ENCODE assay signal across 8 cellular contexts in genomic region chrX:120452131-120452530, GRCh38. TPM values are rescaled to one million over a fixed set of nuclear protein-coding genes. Genes with fewer than 3 reads are reported as not detected.
A peak's percentile ranks its signal among the peaks of the same experiment; 100 is the strongest.
DNase-seq lines count a peak whose midpoint lies in the region; ATAC-seq, FAIRE-seq and TF ChIP-seq lines count a peak whose summit lies in the region.

No MANE protein-coding gene starts in this region.

- H3K4me1 ChIP-seq in Panc1 (ENCODE audit: control insufficient read depth, insufficient read depth, low read length): no peaks in the 10 kb centered on the region

- peaks cover 10% of the 10 kb centered on the region; the same call in 1 of the 2 replicates for H3K36me3 ChIP-seq in Panc1 (ENCODE audit: control insufficient read depth, insufficient read depth, low read length)

- DNase-seq in AG08396 (ENCODE audit: low spot score) (peak; percentile 27), Panc1 (ENCODE audit: low read depth, low spot score) (no peak), fibroblast of pulmonary artery (ENCODE audit: low read depth) (peak; percentile 35), H54 (ENCODE audit: insufficient read length, low spot score) (no peak)
- DNase-seq in stimulated activated effector memory CD8-positive, alpha-beta T cell treated with anti-CD3 and anti-CD28 coated beads, Interleukin-12 subunit alpha, Interleukin-12 subunit beta, amount 100 ng/mL, for 72 hours (ENCODE audit: low spot score in 2 of 2): no peak
- no peak for DNase-seq in activated CD4-positive, alpha-beta T cell treated with anti-CD3 and anti-CD28 coated beads, Interleukin-2, amount 50 U/mL, for 4 hours
- no peak for DNase-seq in stimulated activated naive CD8-positive, alpha-beta T cell treated with anti-CD3 and anti-CD28 coated beads, Interleukin-15, Interleukin-2, amounts not matched to agents 100 U/mL and 50 U/mL, for 24 hours

- TF ChIP-seq CTCF in Panc1 (IDR thresholded peaks at IDR 0.05): peak; percentile 68
- TF ChIP-seq CTCF in fibroblast of pulmonary artery (IDR thresholded peaks at IDR 0.05; ENCODE audit: low read length, missing control alignments): peak; percentile 44

- POLR2A ChIA-PET in Panc1 (lab: Charles Lee): interaction anchor here (0.7 to 0.9 kb wide), 2 partner anchors 50 to 261 kb away, joined by 4 read pairs; no protein-coding TSS in a partner anchor

- H3K27ac ChIP-seq in Panc1 (ENCODE audit: low read length): no peak overlapping the region

- H3K4me1 Mint-ChIP-seq in stimulated activated effector memory CD8-positive, alpha-beta T cell treated with anti-CD3 and anti-CD28 coated beads, Interleukin-12 subunit alpha, Interleukin-12 subunit beta, amount 100 ng/mL, for 72 hours: peaks cover 9% of the 10 kb centered on the region

- peak overlapping the region; percentile 44 for H3K27ac Mint-ChIP-seq in stimulated activated effector memory CD8-positive, alpha-beta T cell treated with anti-CD3 and anti-CD28 coated beads, Interleukin-12 subunit alpha, Interleukin-12 subunit beta, amount 100 ng/mL, for 72 hours

- no peak for FAIRE-seq in H54 (lab: Jason Lieb, UNC)

- intact Hi-C loops in Panc1 (cut with micrococcal nuclease; ENCODE audit: unreplicated experiment): loop anchor here (5.0 to 10.0 kb wide), 2 partner anchors 70 to 137 kb away; partner anchors contain the start of gene TMEM255A

- in situ Hi-C loops in Panc1 (cut with HindIII; ENCODE audit: low pct_unique_long_range_greater_than_20kb, low sequenced_read_pairs): no loop called here

- no peak overlapping the region for H3K4me3 ChIP-seq in Panc1 (ENCODE audit: low read depth in 2 of 2, low read length in 2 of 2)
- no peak overlapping the region for H3K4me3 ChIP-seq in fibroblast of pulmonary artery (replicated peaks; ENCODE audit: low read depth, low read length)

- no TSS peak for BruUV-seq in Panc1 (replicated peaks; lab: Mats Ljungman, UMichigan)

- H3K27me3 ChIP-seq in Panc1 (ENCODE audit: control insufficient read depth, insufficient read depth, low read length): no peaks in the 10 kb centered on the region

- ATAC-seq in GM18870 (IDR thresholded peaks at IDR 0.05; ENCODE audit: unreplicated experiment) (peak; percentile 46), Panc1 (peak; percentile 70; the same call in 1 of the 2 replicates)
- no peak for ATAC-seq in stimulated activated effector memory CD8-positive, alpha-beta T cell treated with anti-CD3 and anti-CD28 coated beads, Interleukin-12 subunit alpha, Interleukin-12 subunit beta, amount 100 ng/mL, for 72 hours
- no peak for ATAC-seq in stimulated activated naive CD8-positive, alpha-beta T cell treated with anti-CD3 and anti-CD28 coated beads, Interleukin-15, Interleukin-2, amounts not matched to agents 100 U/mL and 50 U/mL, for 24 hours

- no peak for TF ChIP-seq POLR2A in H54 (IDR thresholded peaks at IDR 0.05; ENCODE audit: low read depth, low read length)

- H3K9me3 Mint-ChIP-seq in stimulated activated effector memory CD8-positive, alpha-beta T cell treated with anti-CD3 and anti-CD28 coated beads, Interleukin-12 subunit alpha, Interleukin-12 subunit beta, amount 100 ng/mL, for 72 hours: no peaks in the 10 kb centered on the region

- CTCF ChIA-PET in Panc1 (lab: Charles Lee): interaction anchor here (0.9 to 1.3 kb wide), 3 partner anchors 19 to 136 kb away, joined by 3 to 6 read pairs (median 4); no protein-coding TSS in a partner anchor

- H3K36me3 Mint-ChIP-seq in stimulated activated effector memory CD8-positive, alpha-beta T cell treated with anti-CD3 and anti-CD28 coated beads, Interleukin-12 subunit alpha, Interleukin-12 subunit beta, amount 100 ng/mL, for 72 hours: peaks cover 58% of the 10 kb centered on the region

- no peak overlapping the region for H3K4me3 Mint-ChIP-seq in stimulated activated effector memory CD8-positive, alpha-beta T cell treated with anti-CD3 and anti-CD28 coated beads, Interleukin-12 subunit alpha, Interleukin-12 subunit beta, amount 100 ng/mL, for 72 hours

- H3K9me3 ChIP-seq in Panc1 (ENCODE audit: control insufficient read depth, insufficient read depth, low read depth, low read length): no peaks in the 10 kb centered on the region

RNA-seq across cellular contexts. Expression of gene LAMP2, which starts 17.0 kb away (rescaled TPM):
- 243 TPM for total RNA-seq in Panc1 (2021; ENCODE audit: unreplicated experiment)
- 131 TPM for polyA plus RNA-seq in Panc1 (2012; ENCODE audit: insufficient read length)

Comparison
In these comparisons a context has a peak if more than half of its experiments do, and no peak if none do; other contexts are left out.
1. DNase-seq: peak in AG08396 (single experiment) and fibroblast of pulmonary artery (single experiment); none in Panc1 (single experiment), stimulated activated effector memory CD8-positive, alpha-beta T cell treated with anti-CD3 and anti-CD28 coated beads, Interleukin-12 subunit alpha, Interleukin-12 subunit beta, amount 100 ng/mL, for 72 hours (0 of 2), activated CD4-positive, alpha-beta T cell treated with anti-CD3 and anti-CD28 coated beads, Interleukin-2, amount 50 U/mL, for 4 hours (0 of 2), H54 (single experiment) and stimulated activated naive CD8-positive, alpha-beta T cell treated with anti-CD3 and anti-CD28 coated beads, Interleukin-15, Interleukin-2, amounts not matched to agents 100 U/mL and 50 U/mL, for 24 hours (single experiment).
2. ATAC-seq: peak in GM18870 (single experiment) and Panc1 (single experiment); none in stimulated activated effector memory CD8-positive, alpha-beta T cell treated with anti-CD3 and anti-CD28 coated beads, Interleukin-12 subunit alpha, Interleukin-12 subunit beta, amount 100 ng/mL, for 72 hours (single experiment) and stimulated activated naive CD8-positive, alpha-beta T cell treated with anti-CD3 and anti-CD28 coated beads, Interleukin-15, Interleukin-2, amounts not matched to agents 100 U/mL and 50 U/mL, for 24 hours (single experiment).